1 cellular context compared by ENCODE assay signal in the genomic region with DNA sequence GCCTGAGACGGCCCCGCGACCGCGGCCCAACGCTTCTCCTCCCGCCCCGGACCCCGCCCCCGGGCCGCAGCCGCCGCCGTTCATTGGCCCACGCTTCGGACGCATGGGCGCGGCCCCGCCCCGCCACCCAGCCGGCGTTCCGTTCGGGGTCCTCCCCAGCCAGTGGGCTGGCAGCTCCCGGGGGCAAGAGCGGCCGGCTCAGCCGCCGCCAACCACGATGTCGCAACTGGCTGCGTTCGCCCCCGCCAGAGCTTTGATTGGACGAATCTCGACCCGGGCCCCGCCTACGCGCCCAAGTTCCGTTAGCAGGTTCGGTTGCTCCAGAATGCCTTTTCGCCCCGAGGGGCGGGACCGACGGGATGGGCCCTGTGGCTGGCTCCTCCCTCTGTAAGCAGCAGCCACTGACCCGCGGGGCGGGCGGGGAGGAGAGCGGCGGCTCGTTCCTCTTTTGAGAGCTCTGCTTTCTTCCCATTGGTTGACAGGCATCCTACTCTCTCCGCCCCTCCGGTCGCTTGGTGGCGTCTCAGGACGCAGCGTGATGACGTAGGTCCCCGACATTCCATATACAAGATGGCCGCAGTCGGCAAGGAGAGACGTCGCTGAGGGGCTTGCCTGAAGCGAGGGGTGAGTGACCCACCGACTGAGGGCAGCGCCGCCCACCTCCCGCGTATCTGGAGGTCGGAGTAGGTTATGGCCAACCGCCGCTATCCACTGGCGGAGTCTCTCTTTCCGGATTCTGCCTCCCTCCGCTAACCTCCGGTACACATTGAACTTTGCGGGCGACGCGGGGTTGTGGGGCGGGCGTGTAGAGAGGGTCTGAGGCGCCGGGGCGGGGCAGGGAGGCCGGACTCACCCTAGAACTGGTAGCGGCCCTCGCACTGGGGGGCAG.
A peak's percentile ranks its signal among the peaks of the same experiment; 100 is the strongest.
TF ChIP-seq lines count a peak whose summit lies in the region.

Gene CCNK, plus strand, starts transcription at position 554 of the 889 bp plus-strand sequence. CDS start 11,269 bp downstream, outside the sequence.
Gene SETD3, minus strand, starts transcription at position 4 of the 889 bp plus-strand sequence. CDS start 15,054 bp downstream, outside the sequence.

TF ChIP-seq in HepG2, 621 proteins besides CTCF, POLR2A, EP300 and RAD21 (continued from another document and continues in another):
- TF ChIP-seq, protein P1, sequence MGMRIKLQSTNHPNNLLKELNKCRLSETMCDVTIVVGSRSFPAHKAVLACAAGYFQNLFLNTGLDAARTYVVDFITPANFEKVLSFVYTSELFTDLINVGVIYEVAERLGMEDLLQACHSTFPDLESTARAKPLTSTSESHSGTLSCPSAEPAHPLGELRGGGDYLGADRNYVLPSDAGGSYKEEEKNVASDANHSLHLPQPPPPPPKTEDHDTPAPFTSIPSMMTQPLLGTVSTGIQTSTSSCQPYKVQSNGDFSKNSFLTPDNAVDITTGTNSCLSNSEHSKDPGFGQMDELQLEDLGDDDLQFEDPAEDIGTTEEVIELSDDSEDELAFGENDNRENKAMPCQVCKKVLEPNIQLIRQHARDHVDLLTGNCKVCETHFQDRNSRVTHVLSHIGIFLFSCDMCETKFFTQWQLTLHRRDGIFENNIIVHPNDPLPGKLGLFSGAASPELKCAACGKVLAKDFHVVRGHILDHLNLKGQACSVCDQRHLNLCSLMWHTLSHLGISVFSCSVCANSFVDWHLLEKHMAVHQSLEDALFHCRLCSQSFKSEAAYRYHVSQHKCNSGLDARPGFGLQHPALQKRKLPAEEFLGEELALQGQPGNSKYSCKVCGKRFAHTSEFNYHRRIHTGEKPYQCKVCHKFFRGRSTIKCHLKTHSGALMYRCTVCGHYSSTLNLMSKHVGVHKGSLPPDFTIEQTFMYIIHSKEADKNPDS (CRISPR knock-in tag; IDR thresholded peaks at IDR 0.05), result no peak
- TF ChIP-seq NONO (IDR thresholded peaks at IDR 0.05) (no peak), NONO (CRISPR knock-in tag; conservative IDR thresholded peaks at IDR 0.05) (peak; percentile 83), BHLHE40 (IDR thresholded peaks at IDR 0.05; ENCODE audit: low read length) (no peak), HOXA3 (CRISPR knock-in tag; IDR thresholded peaks at IDR 0.05) (peak; percentile 98), ZNF790 (CRISPR knock-in tag; IDR thresholded peaks at IDR 0.05; ENCODE audit: borderline replicate concordance) (peak; percentile 82; the same call in 1 of the 2 replicates), REPIN1 (CRISPR knock-in tag; IDR thresholded peaks at IDR 0.05; ENCODE audit: borderline replicate concordance, low read depth) (peak; percentile 50; the same call in 1 of the 2 replicates), ELF1 (CRISPR knock-in tag; IDR thresholded peaks at IDR 0.05) (peak; percentile 75), ATAD3A (CRISPR knock-in tag; IDR thresholded peaks at IDR 0.05) (no peak), RXRB (CRISPR knock-in tag; IDR thresholded peaks at IDR 0.05; ENCODE audit: borderline replicate concordance) (peak; percentile 54; the same call in 1 of the 2 replicates), GFI1 (CRISPR knock-in tag; IDR thresholded peaks at IDR 0.05; ENCODE audit: borderline replicate concordance) (no peak), ATF7 (IDR thresholded peaks at IDR 0.05) (no peak), ATF7 (CRISPR knock-in tag; IDR thresholded peaks at IDR 0.05) (peak; percentile 59; the same call in 1 of the 2 replicates), MED13 (CRISPR knock-in tag; IDR thresholded peaks at IDR 0.05) (no peak), KLF16 (CRISPR knock-in tag; IDR thresholded peaks at IDR 0.05) (peak in 1 of 2 experiments; percentile 70; a peak in 1 of 4 replicates), MTA1 (CRISPR knock-in tag; IDR thresholded peaks at IDR 0.05; ENCODE audit: borderline replicate concordance) (peak; percentile 77; the same call in 1 of the 2 replicates), ETV5 (CRISPR knock-in tag; IDR thresholded peaks at IDR 0.05; ENCODE audit: borderline replicate concordance) (peak; percentile 13), PCBP2 (optimal IDR thresholded peaks at IDR 0.05; ENCODE audit: low read depth, low read length, poor library complexity, severe bottlenecking) (no peak), NR2C2 (CRISPR knock-in tag; IDR thresholded peaks at IDR 0.05; ENCODE audit: borderline replicate concordance) (peak; percentile 84), CEBPG (CRISPR knock-in tag; IDR thresholded peaks at IDR 0.05) (peak; percentile 88), ARNT (IDR thresholded peaks at IDR 0.05) (no peak), EZH2 (conservative IDR thresholded peaks at IDR 0.05; ENCODE audit: low read depth, low read length) (no peak), ZNF766 (CRISPR knock-in tag; IDR thresholded peaks at IDR 0.05; ENCODE audit: borderline replicate concordance) (no peak), TARDBP (CRISPR knock-in tag; IDR thresholded peaks at IDR 0.05) (peak; percentile 67), ZNF510 (CRISPR knock-in tag; IDR thresholded peaks at IDR 0.05; ENCODE audit: low read depth) (0 out of 2 replicates have a peak, but pooled peaks have one; percentile 68)
- TF ChIP-seq, protein P2, sequence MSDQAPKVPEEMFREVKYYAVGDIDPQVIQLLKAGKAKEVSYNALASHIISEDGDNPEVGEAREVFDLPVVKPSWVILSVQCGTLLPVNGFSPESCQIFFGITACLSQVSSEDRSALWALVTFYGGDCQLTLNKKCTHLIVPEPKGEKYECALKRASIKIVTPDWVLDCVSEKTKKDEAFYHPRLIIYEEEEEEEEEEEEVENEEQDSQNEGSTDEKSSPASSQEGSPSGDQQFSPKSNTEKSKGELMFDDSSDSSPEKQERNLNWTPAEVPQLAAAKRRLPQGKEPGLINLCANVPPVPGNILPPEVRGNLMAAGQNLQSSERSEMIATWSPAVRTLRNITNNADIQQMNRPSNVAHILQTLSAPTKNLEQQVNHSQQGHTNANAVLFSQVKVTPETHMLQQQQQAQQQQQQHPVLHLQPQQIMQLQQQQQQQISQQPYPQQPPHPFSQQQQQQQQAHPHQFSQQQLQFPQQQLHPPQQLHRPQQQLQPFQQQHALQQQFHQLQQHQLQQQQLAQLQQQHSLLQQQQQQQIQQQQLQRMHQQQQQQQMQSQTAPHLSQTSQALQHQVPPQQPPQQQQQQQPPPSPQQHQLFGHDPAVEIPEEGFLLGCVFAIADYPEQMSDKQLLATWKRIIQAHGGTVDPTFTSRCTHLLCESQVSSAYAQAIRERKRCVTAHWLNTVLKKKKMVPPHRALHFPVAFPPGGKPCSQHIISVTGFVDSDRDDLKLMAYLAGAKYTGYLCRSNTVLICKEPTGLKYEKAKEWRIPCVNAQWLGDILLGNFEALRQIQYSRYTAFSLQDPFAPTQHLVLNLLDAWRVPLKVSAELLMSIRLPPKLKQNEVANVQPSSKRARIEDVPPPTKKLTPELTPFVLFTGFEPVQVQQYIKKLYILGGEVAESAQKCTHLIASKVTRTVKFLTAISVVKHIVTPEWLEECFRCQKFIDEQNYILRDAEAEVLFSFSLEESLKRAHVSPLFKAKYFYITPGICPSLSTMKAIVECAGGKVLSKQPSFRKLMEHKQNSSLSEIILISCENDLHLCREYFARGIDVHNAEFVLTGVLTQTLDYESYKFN (CRISPR knock-in tag; conservative IDR thresholded peaks at IDR 0.05), result peak; percentile 18; the same call in 1 of the 2 replicates
- TF ChIP-seq, protein P3, sequence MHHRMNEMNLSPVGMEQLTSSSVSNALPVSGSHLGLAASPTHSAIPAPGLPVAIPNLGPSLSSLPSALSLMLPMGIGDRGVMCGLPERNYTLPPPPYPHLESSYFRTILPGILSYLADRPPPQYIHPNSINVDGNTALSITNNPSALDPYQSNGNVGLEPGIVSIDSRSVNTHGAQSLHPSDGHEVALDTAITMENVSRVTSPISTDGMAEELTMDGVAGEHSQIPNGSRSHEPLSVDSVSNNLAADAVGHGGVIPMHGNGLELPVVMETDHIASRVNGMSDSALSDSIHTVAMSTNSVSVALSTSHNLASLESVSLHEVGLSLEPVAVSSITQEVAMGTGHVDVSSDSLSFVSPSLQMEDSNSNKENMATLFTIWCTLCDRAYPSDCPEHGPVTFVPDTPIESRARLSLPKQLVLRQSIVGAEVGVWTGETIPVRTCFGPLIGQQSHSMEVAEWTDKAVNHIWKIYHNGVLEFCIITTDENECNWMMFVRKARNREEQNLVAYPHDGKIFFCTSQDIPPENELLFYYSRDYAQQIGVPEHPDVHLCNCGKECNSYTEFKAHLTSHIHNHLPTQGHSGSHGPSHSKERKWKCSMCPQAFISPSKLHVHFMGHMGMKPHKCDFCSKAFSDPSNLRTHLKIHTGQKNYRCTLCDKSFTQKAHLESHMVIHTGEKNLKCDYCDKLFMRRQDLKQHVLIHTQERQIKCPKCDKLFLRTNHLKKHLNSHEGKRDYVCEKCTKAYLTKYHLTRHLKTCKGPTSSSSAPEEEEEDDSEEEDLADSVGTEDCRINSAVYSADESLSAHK (CRISPR knock-in tag; IDR thresholded peaks at IDR 0.05; ENCODE audit: borderline replicate concordance), result no peak
- TF ChIP-seq, protein P4, sequence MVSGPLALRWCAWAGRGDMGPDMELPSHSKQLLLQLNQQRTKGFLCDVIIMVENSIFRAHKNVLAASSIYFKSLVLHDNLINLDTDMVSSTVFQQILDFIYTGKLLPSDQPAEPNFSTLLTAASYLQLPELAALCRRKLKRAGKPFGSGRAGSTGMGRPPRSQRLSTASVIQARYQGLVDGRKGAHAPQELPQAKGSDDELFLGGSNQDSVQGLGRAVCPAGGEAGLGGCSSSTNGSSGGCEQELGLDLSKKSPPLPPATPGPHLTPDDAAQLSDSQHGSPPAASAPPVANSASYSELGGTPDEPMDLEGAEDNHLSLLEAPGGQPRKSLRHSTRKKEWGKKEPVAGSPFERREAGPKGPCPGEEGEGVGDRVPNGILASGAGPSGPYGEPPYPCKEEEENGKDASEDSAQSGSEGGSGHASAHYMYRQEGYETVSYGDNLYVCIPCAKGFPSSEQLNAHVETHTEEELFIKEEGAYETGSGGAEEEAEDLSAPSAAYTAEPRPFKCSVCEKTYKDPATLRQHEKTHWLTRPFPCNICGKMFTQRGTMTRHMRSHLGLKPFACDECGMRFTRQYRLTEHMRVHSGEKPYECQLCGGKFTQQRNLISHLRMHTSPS (CRISPR knock-in tag; IDR thresholded peaks at IDR 0.05; ENCODE audit: low read depth), result no peak
- TF ChIP-seq, protein P5, sequence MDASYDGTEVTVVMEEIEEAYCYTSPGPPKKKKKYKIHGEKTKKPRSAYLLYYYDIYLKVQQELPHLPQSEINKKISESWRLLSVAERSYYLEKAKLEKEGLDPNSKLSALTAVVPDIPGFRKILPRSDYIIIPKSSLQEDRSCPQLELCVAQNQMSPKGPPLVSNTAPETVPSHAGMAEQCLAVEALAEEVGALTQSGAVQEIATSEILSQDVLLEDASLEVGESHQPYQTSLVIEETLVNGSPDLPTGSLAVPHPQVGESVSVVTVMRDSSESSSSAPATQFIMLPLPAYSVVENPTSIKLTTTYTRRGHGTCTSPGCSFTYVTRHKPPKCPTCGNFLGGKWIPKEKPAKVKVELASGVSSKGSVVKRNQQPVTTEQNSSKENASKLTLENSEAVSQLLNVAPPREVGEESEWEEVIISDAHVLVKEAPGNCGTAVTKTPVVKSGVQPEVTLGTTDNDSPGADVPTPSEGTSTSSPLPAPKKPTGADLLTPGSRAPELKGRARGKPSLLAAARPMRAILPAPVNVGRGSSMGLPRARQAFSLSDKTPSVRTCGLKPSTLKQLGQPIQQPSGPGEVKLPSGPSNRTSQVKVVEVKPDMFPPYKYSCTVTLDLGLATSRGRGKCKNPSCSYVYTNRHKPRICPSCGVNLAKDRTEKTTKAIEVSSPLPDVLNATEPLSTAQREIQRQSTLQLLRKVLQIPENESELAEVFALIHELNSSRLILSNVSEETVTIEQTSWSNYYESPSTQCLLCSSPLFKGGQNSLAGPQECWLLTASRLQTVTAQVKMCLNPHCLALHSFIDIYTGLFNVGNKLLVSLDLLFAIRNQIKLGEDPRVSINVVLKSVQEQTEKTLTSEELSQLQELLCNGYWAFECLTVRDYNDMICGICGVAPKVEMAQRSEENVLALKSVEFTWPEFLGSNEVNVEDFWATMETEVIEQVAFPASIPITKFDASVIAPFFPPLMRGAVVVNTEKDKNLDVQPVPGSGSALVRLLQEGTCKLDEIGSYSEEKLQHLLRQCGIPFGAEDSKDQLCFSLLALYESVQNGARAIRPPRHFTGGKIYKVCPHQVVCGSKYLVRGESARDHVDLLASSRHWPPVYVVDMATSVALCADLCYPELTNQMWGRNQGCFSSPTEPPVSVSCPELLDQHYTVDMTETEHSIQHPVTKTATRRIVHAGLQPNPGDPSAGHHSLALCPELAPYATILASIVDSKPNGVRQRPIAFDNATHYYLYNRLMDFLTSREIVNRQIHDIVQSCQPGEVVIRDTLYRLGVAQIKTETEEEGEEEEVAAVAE (CRISPR knock-in tag; IDR thresholded peaks at IDR 0.05; ENCODE audit: borderline replicate concordance), result no peak
- TF ChIP-seq, protein P6, sequence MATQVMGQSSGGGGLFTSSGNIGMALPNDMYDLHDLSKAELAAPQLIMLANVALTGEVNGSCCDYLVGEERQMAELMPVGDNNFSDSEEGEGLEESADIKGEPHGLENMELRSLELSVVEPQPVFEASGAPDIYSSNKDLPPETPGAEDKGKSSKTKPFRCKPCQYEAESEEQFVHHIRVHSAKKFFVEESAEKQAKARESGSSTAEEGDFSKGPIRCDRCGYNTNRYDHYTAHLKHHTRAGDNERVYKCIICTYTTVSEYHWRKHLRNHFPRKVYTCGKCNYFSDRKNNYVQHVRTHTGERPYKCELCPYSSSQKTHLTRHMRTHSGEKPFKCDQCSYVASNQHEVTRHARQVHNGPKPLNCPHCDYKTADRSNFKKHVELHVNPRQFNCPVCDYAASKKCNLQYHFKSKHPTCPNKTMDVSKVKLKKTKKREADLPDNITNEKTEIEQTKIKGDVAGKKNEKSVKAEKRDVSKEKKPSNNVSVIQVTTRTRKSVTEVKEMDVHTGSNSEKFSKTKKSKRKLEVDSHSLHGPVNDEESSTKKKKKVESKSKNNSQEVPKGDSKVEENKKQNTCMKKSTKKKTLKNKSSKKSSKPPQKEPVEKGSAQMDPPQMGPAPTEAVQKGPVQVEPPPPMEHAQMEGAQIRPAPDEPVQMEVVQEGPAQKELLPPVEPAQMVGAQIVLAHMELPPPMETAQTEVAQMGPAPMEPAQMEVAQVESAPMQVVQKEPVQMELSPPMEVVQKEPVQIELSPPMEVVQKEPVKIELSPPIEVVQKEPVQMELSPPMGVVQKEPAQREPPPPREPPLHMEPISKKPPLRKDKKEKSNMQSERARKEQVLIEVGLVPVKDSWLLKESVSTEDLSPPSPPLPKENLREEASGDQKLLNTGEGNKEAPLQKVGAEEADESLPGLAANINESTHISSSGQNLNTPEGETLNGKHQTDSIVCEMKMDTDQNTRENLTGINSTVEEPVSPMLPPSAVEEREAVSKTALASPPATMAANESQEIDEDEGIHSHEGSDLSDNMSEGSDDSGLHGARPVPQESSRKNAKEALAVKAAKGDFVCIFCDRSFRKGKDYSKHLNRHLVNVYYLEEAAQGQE (IDR thresholded peaks at IDR 0.05; ENCODE audit: borderline replicate concordance in 1 of 2, low read depth in 1 of 2, low read length in 2 of 2), result no peak; a peak in 1 of 4 replicates
- TF ChIP-seq, protein P7, sequence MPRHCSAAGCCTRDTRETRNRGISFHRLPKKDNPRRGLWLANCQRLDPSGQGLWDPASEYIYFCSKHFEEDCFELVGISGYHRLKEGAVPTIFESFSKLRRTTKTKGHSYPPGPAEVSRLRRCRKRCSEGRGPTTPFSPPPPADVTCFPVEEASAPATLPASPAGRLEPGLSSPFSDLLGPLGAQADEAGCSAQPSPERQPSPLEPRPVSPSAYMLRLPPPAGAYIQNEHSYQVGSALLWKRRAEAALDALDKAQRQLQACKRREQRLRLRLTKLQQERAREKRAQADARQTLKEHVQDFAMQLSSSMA (CRISPR knock-in tag; IDR thresholded peaks at IDR 0.05), result 0 out of 2 replicates have a peak, but pooled peaks have one; percentile 78
